Comparison of ENCODE assay signal across 1 cellular context in the genomic region with DNA sequence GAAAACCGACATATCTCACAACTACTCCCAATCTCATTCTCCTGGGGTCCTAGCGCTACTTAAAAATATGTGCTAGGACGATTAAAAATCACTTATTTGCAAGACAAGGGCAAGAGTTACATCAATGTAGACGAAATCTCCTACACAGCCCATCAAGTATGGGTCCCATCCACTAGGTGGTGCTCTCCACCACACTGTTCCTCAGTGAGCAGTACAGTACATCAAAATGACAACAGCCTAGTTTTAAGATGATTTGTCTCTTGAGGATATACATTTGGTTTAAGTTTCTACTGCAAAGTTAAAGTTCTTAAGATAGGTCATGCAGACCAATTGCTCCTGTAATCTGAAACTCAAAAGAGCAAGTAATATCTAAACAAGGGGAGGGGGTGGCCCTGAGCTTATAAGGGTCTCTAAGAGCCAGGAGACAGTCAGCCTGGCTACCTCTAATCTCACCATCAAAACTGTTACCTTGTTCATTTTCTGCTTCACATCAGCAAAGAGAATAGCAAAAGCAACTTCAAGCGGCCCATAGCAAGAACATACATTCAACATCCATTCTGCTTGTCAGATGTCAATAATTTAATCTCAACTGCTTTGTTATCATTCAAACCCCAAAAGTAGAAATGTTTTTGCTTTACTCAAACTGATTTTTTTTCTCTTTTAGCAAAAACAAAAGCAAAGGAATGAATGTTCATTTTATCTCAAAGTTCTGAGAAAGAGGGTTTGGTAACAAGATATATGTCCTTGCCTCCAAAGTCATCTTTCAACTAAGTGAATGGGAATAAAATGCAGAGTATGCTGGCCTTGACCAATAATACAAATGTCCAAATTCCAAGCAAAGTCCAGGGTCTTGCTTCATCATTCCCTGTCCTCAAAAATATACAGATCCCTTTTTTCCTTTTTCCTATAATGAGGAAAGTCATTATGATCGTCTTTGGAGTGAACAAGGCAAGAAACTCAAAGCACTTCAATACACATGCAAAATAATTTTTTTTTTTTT.
TF ChIP-seq lines count a peak whose summit lies in the region.

No MANE protein-coding gene starts in this region.

TF ChIP-seq in HepG2, 621 proteins besides CTCF, POLR2A, EP300 and RAD21 (continued from another document):
- TF ChIP-seq, protein P1, sequence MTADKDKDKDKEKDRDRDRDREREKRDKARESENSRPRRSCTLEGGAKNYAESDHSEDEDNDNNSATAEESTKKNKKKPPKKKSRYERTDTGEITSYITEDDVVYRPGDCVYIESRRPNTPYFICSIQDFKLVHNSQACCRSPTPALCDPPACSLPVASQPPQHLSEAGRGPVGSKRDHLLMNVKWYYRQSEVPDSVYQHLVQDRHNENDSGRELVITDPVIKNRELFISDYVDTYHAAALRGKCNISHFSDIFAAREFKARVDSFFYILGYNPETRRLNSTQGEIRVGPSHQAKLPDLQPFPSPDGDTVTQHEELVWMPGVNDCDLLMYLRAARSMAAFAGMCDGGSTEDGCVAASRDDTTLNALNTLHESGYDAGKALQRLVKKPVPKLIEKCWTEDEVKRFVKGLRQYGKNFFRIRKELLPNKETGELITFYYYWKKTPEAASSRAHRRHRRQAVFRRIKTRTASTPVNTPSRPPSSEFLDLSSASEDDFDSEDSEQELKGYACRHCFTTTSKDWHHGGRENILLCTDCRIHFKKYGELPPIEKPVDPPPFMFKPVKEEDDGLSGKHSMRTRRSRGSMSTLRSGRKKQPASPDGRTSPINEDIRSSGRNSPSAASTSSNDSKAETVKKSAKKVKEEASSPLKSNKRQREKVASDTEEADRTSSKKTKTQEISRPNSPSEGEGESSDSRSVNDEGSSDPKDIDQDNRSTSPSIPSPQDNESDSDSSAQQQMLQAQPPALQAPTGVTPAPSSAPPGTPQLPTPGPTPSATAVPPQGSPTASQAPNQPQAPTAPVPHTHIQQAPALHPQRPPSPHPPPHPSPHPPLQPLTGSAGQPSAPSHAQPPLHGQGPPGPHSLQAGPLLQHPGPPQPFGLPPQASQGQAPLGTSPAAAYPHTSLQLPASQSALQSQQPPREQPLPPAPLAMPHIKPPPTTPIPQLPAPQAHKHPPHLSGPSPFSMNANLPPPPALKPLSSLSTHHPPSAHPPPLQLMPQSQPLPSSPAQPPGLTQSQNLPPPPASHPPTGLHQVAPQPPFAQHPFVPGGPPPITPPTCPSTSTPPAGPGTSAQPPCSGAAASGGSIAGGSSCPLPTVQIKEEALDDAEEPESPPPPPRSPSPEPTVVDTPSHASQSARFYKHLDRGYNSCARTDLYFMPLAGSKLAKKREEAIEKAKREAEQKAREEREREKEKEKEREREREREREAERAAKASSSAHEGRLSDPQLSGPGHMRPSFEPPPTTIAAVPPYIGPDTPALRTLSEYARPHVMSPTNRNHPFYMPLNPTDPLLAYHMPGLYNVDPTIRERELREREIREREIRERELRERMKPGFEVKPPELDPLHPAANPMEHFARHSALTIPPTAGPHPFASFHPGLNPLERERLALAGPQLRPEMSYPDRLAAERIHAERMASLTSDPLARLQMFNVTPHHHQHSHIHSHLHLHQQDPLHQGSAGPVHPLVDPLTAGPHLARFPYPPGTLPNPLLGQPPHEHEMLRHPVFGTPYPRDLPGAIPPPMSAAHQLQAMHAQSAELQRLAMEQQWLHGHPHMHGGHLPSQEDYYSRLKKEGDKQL (CRISPR knock-in tag; IDR thresholded peaks at IDR 0.05; ENCODE audit: low read depth): no peak
- TF ChIP-seq STAG1 (CRISPR knock-in tag; IDR thresholded peaks at IDR 0.05): peak; percentile 91
- TF ChIP-seq, protein P2, sequence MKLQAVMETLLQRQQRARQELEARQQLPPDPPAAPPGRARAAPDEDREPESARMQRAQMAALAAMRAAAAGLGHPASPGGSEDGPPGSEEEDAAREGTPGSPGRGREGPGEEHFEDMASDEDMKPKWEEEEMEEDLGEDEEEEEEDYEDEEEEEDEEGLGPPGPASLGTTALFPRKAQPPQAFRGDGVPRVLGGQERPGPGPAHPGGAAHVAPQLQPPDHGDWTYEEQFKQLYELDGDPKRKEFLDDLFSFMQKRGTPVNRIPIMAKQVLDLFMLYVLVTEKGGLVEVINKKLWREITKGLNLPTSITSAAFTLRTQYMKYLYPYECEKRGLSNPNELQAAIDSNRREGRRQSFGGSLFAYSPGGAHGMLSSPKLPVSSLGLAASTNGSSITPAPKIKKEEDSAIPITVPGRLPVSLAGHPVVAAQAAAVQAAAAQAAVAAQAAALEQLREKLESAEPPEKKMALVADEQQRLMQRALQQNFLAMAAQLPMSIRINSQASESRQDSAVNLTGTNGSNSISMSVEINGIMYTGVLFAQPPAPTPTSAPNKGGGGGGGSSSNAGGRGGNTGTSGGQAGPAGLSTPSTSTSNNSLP (IDR thresholded peaks at IDR 0.05; ENCODE audit: low read depth, low read length): 0 out of 2 replicates have a peak, but pooled peaks have one; percentile 26
- peak; percentile 86 for TF ChIP-seq HNF4A (CRISPR knock-in tag; IDR thresholded peaks at IDR 0.05)
- peak; percentile 60; the same call in 1 of the 2 replicates for TF ChIP-seq MIXL1 (CRISPR knock-in tag; IDR thresholded peaks at IDR 0.05)
- no peak for TF ChIP-seq ADNP (CRISPR knock-in tag; IDR thresholded peaks at IDR 0.05)
- 0 out of 2 replicates have a peak, but pooled peaks have one; percentile 31 for TF ChIP-seq NFIC (IDR thresholded peaks at IDR 0.05; ENCODE audit: low read length)
- peak; percentile 92 for TF ChIP-seq NCOR1 (IDR thresholded peaks at IDR 0.05; ENCODE audit: borderline replicate concordance, low read length)
- TF ChIP-seq SAP130 (CRISPR knock-in tag; IDR thresholded peaks at IDR 0.05; ENCODE audit: low read depth): peak; percentile 30; the same call in 1 of the 2 replicates
- no peak for TF ChIP-seq ZNF777 (CRISPR knock-in tag; IDR thresholded peaks at IDR 0.05)
- peak in 1 of 2 experiments; percentile 51; a peak in 1 of 4 replicates for TF ChIP-seq KLF16 (CRISPR knock-in tag; IDR thresholded peaks at IDR 0.05)
- no peak for TF ChIP-seq ZNF225 (CRISPR knock-in tag; IDR thresholded peaks at IDR 0.05)
- TF ChIP-seq ZNF224 (CRISPR knock-in tag; IDR thresholded peaks at IDR 0.05): no peak
- TF ChIP-seq FOXK1 (CRISPR knock-in tag; IDR thresholded peaks at IDR 0.05; ENCODE audit: borderline replicate concordance, low read depth): peak; percentile 73; the same call in 1 of the 2 replicates
- TF ChIP-seq, protein P3, sequence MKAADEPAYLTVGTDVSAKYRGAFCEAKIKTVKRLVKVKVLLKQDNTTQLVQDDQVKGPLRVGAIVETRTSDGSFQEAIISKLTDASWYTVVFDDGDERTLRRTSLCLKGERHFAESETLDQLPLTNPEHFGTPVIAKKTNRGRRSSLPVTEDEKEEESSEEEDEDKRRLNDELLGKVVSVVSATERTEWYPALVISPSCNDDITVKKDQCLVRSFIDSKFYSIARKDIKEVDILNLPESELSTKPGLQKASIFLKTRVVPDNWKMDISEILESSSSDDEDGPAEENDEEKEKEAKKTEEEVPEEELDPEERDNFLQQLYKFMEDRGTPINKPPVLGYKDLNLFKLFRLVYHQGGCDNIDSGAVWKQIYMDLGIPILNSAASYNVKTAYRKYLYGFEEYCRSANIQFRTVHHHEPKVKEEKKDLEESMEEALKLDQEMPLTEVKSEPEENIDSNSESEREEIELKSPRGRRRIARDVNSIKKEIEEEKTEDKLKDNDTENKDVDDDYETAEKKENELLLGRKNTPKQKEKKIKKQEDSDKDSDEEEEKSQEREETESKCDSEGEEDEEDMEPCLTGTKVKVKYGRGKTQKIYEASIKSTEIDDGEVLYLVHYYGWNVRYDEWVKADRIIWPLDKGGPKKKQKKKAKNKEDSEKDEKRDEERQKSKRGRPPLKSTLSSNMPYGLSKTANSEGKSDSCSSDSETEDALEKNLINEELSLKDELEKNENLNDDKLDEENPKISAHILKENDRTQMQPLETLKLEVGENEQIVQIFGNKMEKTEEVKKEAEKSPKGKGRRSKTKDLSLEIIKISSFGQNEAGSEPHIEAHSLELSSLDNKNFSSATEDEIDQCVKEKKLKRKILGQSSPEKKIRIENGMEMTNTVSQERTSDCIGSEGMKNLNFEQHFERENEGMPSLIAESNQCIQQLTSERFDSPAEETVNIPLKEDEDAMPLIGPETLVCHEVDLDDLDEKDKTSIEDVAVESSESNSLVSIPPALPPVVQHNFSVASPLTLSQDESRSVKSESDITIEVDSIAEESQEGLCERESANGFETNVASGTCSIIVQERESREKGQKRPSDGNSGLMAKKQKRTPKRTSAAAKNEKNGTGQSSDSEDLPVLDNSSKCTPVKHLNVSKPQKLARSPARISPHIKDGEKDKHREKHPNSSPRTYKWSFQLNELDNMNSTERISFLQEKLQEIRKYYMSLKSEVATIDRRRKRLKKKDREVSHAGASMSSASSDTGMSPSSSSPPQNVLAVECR (CRISPR knock-in tag; IDR thresholded peaks at IDR 0.05; ENCODE audit: borderline replicate concordance): no peak
- TF ChIP-seq, protein P4, sequence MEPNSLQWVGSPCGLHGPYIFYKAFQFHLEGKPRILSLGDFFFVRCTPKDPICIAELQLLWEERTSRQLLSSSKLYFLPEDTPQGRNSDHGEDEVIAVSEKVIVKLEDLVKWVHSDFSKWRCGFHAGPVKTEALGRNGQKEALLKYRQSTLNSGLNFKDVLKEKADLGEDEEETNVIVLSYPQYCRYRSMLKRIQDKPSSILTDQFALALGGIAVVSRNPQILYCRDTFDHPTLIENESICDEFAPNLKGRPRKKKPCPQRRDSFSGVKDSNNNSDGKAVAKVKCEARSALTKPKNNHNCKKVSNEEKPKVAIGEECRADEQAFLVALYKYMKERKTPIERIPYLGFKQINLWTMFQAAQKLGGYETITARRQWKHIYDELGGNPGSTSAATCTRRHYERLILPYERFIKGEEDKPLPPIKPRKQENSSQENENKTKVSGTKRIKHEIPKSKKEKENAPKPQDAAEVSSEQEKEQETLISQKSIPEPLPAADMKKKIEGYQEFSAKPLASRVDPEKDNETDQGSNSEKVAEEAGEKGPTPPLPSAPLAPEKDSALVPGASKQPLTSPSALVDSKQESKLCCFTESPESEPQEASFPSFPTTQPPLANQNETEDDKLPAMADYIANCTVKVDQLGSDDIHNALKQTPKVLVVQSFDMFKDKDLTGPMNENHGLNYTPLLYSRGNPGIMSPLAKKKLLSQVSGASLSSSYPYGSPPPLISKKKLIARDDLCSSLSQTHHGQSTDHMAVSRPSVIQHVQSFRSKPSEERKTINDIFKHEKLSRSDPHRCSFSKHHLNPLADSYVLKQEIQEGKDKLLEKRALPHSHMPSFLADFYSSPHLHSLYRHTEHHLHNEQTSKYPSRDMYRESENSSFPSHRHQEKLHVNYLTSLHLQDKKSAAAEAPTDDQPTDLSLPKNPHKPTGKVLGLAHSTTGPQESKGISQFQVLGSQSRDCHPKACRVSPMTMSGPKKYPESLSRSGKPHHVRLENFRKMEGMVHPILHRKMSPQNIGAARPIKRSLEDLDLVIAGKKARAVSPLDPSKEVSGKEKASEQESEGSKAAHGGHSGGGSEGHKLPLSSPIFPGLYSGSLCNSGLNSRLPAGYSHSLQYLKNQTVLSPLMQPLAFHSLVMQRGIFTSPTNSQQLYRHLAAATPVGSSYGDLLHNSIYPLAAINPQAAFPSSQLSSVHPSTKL (CRISPR knock-in tag; IDR thresholded peaks at IDR 0.05): 0 out of 2 replicates have a peak, but pooled peaks have one; percentile 35
- TF ChIP-seq ZNF556 (CRISPR knock-in tag; IDR thresholded peaks at IDR 0.05; ENCODE audit: borderline replicate concordance): no peak
- peak; percentile 64; the same call in 1 of the 2 replicates for TF ChIP-seq SMC3 (IDR thresholded peaks at IDR 0.05; ENCODE audit: low read length)
- peak; percentile 10; the same call in 1 of the 2 replicates for TF ChIP-seq GATAD2A (CRISPR knock-in tag; IDR thresholded peaks at IDR 0.05)
- TF ChIP-seq CEBPG (CRISPR knock-in tag; IDR thresholded peaks at IDR 0.05): peak; percentile 66
- TF ChIP-seq ERF (CRISPR knock-in tag; IDR thresholded peaks at IDR 0.05): 0 out of 2 replicates have a peak, but pooled peaks have one; percentile 17
